ENCODE assay signal across 25 cellular contexts in the genomic region with DNA sequence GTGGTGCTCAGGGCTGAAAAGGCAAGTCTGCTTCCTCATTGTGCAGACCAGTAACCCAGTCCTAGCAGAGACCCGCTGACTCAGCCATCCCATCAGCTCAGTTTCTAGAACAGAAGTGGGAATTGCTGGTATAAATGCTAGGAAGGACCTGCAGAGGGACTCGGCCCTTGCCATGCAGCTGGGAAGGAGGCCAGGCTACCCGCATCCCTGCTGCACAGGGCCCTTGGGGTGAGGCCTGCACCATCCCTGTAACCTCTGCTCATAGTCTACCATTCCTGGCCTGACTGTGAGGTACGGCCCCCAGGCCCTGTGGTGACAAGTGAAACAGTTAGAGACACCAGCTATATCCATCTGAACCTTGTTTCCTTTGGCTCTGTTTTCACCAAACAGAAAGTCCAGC. TPM values are rescaled to one million over a fixed set of nuclear protein-coding genes. Genes with fewer than 3 reads are reported as not detected.
"Had no signal": no experiment of that assay in that cellular context is flagged by ENCODE, and none has a peak within 500 bp of the region (broad histone marks: within the 10 kb centered on the region; RNA-seq: fewer than 3 reads in every experiment).

No MANE protein-coding gene starts in this region.

- H3K36me3 Mint-ChIP-seq: activated CD8-positive, alpha-beta memory T cell treated with anti-CD3 and anti-CD28 coated beads, Interleukin-2, amount 10 ng/mL, durations not matched to agents 7 days and 5 days; activated naive CD8-positive, alpha-beta T cell treated with anti-CD3 and anti-CD28 coated beads for 36 hours; stimulated activated naive B cell treated with anti-CD40 and anti-IgM and Interleukin-4, amounts not matched to agents 10 μg/mL and 1 μg/mL and 100 μg/mL, for 72 hours had no signal

- H3K9me3 Mint-ChIP-seq: activated naive CD8-positive, alpha-beta T cell treated with anti-CD3 and anti-CD28 coated beads for 36 hours; dendritic cell treated with granulocyte-macrophage colony-stimulating factor and Interleukin-4, amounts not matched to agents 40 ng/mL and 50 ng/mL, for 4 days; neural crest cell had no signal

- DNase-seq: activated B cell treated with CpG ODN at 0.5 μM for 24 hours; activated CD4-positive, alpha-beta T cell treated with anti-CD3 and anti-CD28 coated beads for 36 hours; activated CD8-positive, alpha-beta memory T cell treated with anti-CD3 and anti-CD28 coated beads, Interleukin-2, amount 10 ng/mL, durations not matched to agents 7 days and 5 days; activated CD8-positive, alpha-beta T cell treated with anti-CD3 and anti-CD28 coated beads, Interleukin-2, amount 10 ng/mL, durations not matched to agents 7 days and 5 days; activated effector memory CD4-positive, alpha-beta T cell treated with Interleukin-2 at 50 U/mL for 16 hours; activated naive CD4-positive, alpha-beta T cell treated with anti-CD3 and anti-CD28 coated beads for 36 hours; activated naive CD8-positive, alpha-beta T cell treated with anti-CD3 and anti-CD28 coated beads for 36 hours; adrenal gland; central memory CD4-positive, alpha-beta T cell; effector CD4-positive, alpha-beta T cell; foreskin keratinocyte; heart left ventricle; hypothalamus; naive thymus-derived CD8-positive, alpha-beta T cell; right cardiac atrium; stimulated activated CD4-positive, alpha-beta T cell treated with anti-CD3 and anti-CD28 coated beads, Interleukin-15, amount 100 ng/mL, for 24 hours; stimulated activated CD4-positive, alpha-beta T cell treated with anti-CD3 and anti-CD28 coated beads, Interleukin-2, amount 100 ng/mL, for 24 hours; stimulated activated naive B cell treated with anti-CD40 and anti-IgM and Interleukin-4, amounts not matched to agents 10 μg/mL and 1 μg/mL and 100 μg/mL, for 72 hours; stomach; thyroid gland; upper lobe of left lung had no signal

- H3K4me1 Mint-ChIP-seq: activated B cell treated with CpG ODN at 0.5 μM for 24 hours; activated CD4-positive, alpha-beta T cell treated with anti-CD3 and anti-CD28 coated beads for 36 hours; activated naive CD8-positive, alpha-beta T cell treated with anti-CD3 and anti-CD28 coated beads for 36 hours; naive thymus-derived CD8-positive, alpha-beta T cell; stimulated activated naive B cell treated with anti-CD40 and anti-IgM and Interleukin-4, amounts not matched to agents 10 μg/mL and 1 μg/mL and 100 μg/mL, for 72 hours had no signal

- ATAC-seq: activated CD4-positive, alpha-beta T cell treated with anti-CD3 and anti-CD28 coated beads for 36 hours; activated CD8-positive, alpha-beta memory T cell treated with anti-CD3 and anti-CD28 coated beads, Interleukin-2, amount 10 ng/mL, durations not matched to agents 7 days and 5 days; activated CD8-positive, alpha-beta T cell treated with anti-CD3 and anti-CD28 coated beads, Interleukin-2, amount 10 ng/mL, durations not matched to agents 7 days and 5 days; foreskin keratinocyte; heart left ventricle; naive thymus-derived CD8-positive, alpha-beta T cell; stimulated activated naive B cell treated with anti-CD40 and anti-IgM and Interleukin-4, amounts not matched to agents 10 μg/mL and 1 μg/mL and 100 μg/mL, for 72 hours had no signal

- H3K27ac ChIP-seq: adrenal gland, breast epithelium, esophagus muscularis mucosa, foreskin keratinocyte, heart left ventricle, stomach, thyroid gland, upper lobe of left lung had no signal

- H3K4me3 Mint-ChIP-seq: activated B cell treated with CpG ODN at 0.5 μM for 24 hours; activated CD4-positive, alpha-beta T cell treated with anti-CD3 and anti-CD28 coated beads for 36 hours; activated CD8-positive, alpha-beta memory T cell treated with anti-CD3 and anti-CD28 coated beads, Interleukin-2, amount 10 ng/mL, durations not matched to agents 7 days and 5 days; activated CD8-positive, alpha-beta T cell treated with anti-CD3 and anti-CD28 coated beads, Interleukin-2, amount 10 ng/mL, durations not matched to agents 7 days and 5 days; activated naive CD4-positive, alpha-beta T cell treated with anti-CD3 and anti-CD28 coated beads for 36 hours; activated naive CD8-positive, alpha-beta T cell treated with anti-CD3 and anti-CD28 coated beads for 36 hours; dendritic cell treated with granulocyte-macrophage colony-stimulating factor and Interleukin-4, amounts not matched to agents 40 ng/mL and 50 ng/mL, for 4 days; naive thymus-derived CD8-positive, alpha-beta T cell; neural crest cell; stimulated activated naive B cell treated with anti-CD40 and anti-IgM and Interleukin-4, amounts not matched to agents 10 μg/mL and 1 μg/mL and 100 μg/mL, for 72 hours had no signal

- H3K4me3 ChIP-seq: adrenal gland, breast epithelium, esophagus muscularis mucosa, heart left ventricle, stomach, thyroid gland, upper lobe of left lung had no signal

- H3K27ac Mint-ChIP-seq: activated B cell treated with CpG ODN at 0.5 μM for 24 hours; activated CD4-positive, alpha-beta T cell treated with anti-CD3 and anti-CD28 coated beads for 36 hours; activated CD8-positive, alpha-beta memory T cell treated with anti-CD3 and anti-CD28 coated beads, Interleukin-2, amount 10 ng/mL, durations not matched to agents 7 days and 5 days; activated CD8-positive, alpha-beta T cell treated with anti-CD3 and anti-CD28 coated beads, Interleukin-2, amount 10 ng/mL, durations not matched to agents 7 days and 5 days; activated naive CD4-positive, alpha-beta T cell treated with anti-CD3 and anti-CD28 coated beads for 36 hours; activated naive CD8-positive, alpha-beta T cell treated with anti-CD3 and anti-CD28 coated beads for 36 hours; dendritic cell treated with granulocyte-macrophage colony-stimulating factor and Interleukin-4, amounts not matched to agents 40 ng/mL and 50 ng/mL, for 4 days; naive thymus-derived CD8-positive, alpha-beta T cell; stimulated activated naive B cell treated with anti-CD40 and anti-IgM and Interleukin-4, amounts not matched to agents 10 μg/mL and 1 μg/mL and 100 μg/mL, for 72 hours had no signal

- H3K27me3 ChIP-seq: adrenal gland, breast epithelium, esophagus muscularis mucosa, heart left ventricle, stomach, thyroid gland, upper lobe of left lung had no signal

- H3K27me3 Mint-ChIP-seq: dendritic cell treated with granulocyte-macrophage colony-stimulating factor and Interleukin-4, amounts not matched to agents 40 ng/mL and 50 ng/mL, for 4 days had no signal

RNA-seq across cellular contexts. Expression of a gene that starts 23.5 kb away (rescaled TPM):
- total RNA-seq: activated B cell treated with CpG ODN at 0.5 μM for 24 hours; activated naive CD4-positive, alpha-beta T cell treated with anti-CD3 and anti-CD28 coated beads for 36 hours; naive thymus-derived CD8-positive, alpha-beta T cell had no signal
